2 cellular contexts compared by ENCODE assay signal in genomic region chr2:64848945-64849344, GRCh38.
A peak's percentile ranks its signal among the peaks of the same experiment; 100 is the strongest.
TF ChIP-seq lines count a peak whose summit lies in the region.

No MANE protein-coding gene starts in this region.

TF ChIP-seq in GM23338, 12 proteins besides CTCF, POLR2A, EP300 and RAD21 (continued from another document):
- TF ChIP-seq ZNF462 (CRISPR knock-in tag; IDR thresholded peaks at IDR 0.05) (no peak), ZNF114 (CRISPR knock-in tag; IDR thresholded peaks at IDR 0.05) (no peak), STAT1 (IDR thresholded peaks at IDR 0.05; ENCODE audit: unreplicated experiment) (no peak), EZH2 (IDR thresholded peaks at IDR 0.05; ENCODE audit: low read depth, unreplicated experiment) (no peak), ETS1 (IDR thresholded peaks at IDR 0.05) (no peak), REST (IDR thresholded peaks at IDR 0.05; ENCODE audit: unreplicated experiment) (no peak), ZNF331 (CRISPR knock-in tag; IDR thresholded peaks at IDR 0.05; ENCODE audit: low read depth) (no peak), NANOG (IDR thresholded peaks at IDR 0.05; ENCODE audit: borderline replicate concordance) (no peak), POLR2AphosphoS5 (IDR thresholded peaks at IDR 0.05; ENCODE audit: low read depth) (no peak), JUNB (IDR thresholded peaks at IDR 0.05; ENCODE audit: unreplicated experiment) (no peak)

TF ChIP-seq in K562, 482 proteins besides CTCF, POLR2A, EP300 and RAD21 (continued from another document):
- peak in 1 of 2 experiments; percentile 68; a peak in 1 of 4 replicates for TF ChIP-seq RCOR1 (IDR thresholded peaks at IDR 0.05; ENCODE audit: borderline replicate concordance in 1 of 2, low read depth in 2 of 2, low read length in 2 of 2)
- TF ChIP-seq MBD1 (CRISPR knock-in tag; IDR thresholded peaks at IDR 0.05), result no peak
- TF ChIP-seq ZFP91 (CRISPR knock-in tag; IDR thresholded peaks at IDR 0.05), result no peak
- TF ChIP-seq NFIC (IDR thresholded peaks at IDR 0.05), result peak; percentile 70
- TF ChIP-seq MITF (IDR thresholded peaks at IDR 0.05), result no peak
- TF ChIP-seq ELF1 (tag; IDR thresholded peaks at IDR 0.05), result no peak
